In the genomic region with DNA sequence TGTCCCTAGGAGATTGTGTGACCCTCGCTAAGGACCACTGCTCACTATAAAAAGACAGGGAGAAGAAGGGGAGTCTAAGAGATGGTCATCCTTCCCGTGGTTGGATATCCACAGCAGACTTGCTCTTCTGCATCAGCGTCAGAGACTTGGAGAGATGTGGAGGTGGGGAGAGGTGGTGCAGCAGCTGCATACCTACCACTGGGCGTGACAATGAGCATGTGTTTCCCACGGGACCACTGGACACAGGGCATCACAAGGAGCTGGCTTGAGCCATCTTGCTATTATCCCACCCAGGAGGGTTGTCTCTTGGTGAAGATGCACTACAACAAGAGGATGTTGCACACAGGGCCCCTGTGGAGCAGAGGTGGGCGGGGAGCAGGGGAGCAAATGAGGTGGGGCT, we compare ENCODE assay signal across 26 cellular contexts. TPM values are rescaled to one million over a fixed set of nuclear protein-coding genes. Genes with fewer than 3 reads are reported as not detected.
"Had no signal": no experiment of that assay in that cellular context is flagged by ENCODE, and none has a peak within 500 bp of the region (broad histone marks: within the 10 kb centered on the region; RNA-seq: fewer than 3 reads in every experiment).

No MANE protein-coding gene starts in this region.

- H3K36me3 Mint-ChIP-seq: naive thymus-derived CD4-positive, alpha-beta T cell; natural killer cell treated with Interleukin-12 subunit alpha and Interleukin-12 subunit beta and Interleukin-15 and Interleukin-18, amount 100 ng/mL, for 72 hours; stimulated activated effector memory CD8-positive, alpha-beta T cell treated with anti-CD3 and anti-CD28 coated beads, Interleukin-12 subunit alpha, Interleukin-12 subunit beta, amount 100 ng/mL, for 72 hours; type B pancreatic cell had no signal

- H3K9me3 Mint-ChIP-seq: natural killer cell treated with Interleukin-12 subunit alpha and Interleukin-12 subunit beta and Interleukin-15 and Interleukin-18, amount 100 ng/mL, for 72 hours; stimulated activated effector memory CD8-positive, alpha-beta T cell treated with anti-CD3 and anti-CD28 coated beads, Interleukin-12 subunit alpha, Interleukin-12 subunit beta, amount 100 ng/mL, for 72 hours; stimulated activated naive CD8-positive, alpha-beta T cell treated with anti-CD3 and anti-CD28 coated beads, Interleukin-15, Interleukin-2, amounts not matched to agents 100 ng/mL and 50 ng/mL, for 24 hours; type B pancreatic cell had no signal

- H3K4me3 ChIP-seq: left ventricle myocardium inferior, lung, mucosa of descending colon, ovary, prostate gland, sigmoid colon, spleen, suprapubic skin, thoracic aorta, tibial artery, uterus had no signal

- H3K4me3 Mint-ChIP-seq: naive thymus-derived CD4-positive, alpha-beta T cell; natural killer cell treated with Interleukin-12 subunit alpha and Interleukin-12 subunit beta and Interleukin-15 and Interleukin-18, amount 100 ng/mL, for 72 hours; stimulated activated effector memory CD8-positive, alpha-beta T cell treated with anti-CD3 and anti-CD28 coated beads, Interleukin-12 subunit alpha, Interleukin-12 subunit beta, amount 100 ng/mL, for 72 hours; stimulated activated naive CD8-positive, alpha-beta T cell treated with anti-CD3 and anti-CD28 coated beads, Interleukin-15, Interleukin-2, amounts not matched to agents 100 ng/mL and 50 ng/mL, for 24 hours; type B pancreatic cell had no signal

- H3K27ac Mint-ChIP-seq: naive thymus-derived CD4-positive, alpha-beta T cell; natural killer cell treated with Interleukin-12 subunit alpha and Interleukin-12 subunit beta and Interleukin-15 and Interleukin-18, amount 100 ng/mL, for 72 hours; stimulated activated effector memory CD8-positive, alpha-beta T cell treated with anti-CD3 and anti-CD28 coated beads, Interleukin-12 subunit alpha, Interleukin-12 subunit beta, amount 100 ng/mL, for 72 hours; stimulated activated naive CD8-positive, alpha-beta T cell treated with anti-CD3 and anti-CD28 coated beads, Interleukin-15, Interleukin-2, amounts not matched to agents 100 ng/mL and 50 ng/mL, for 24 hours; type B pancreatic cell had no signal

- FAIRE-seq: small intestine had no signal

- H3K9me3 ChIP-seq: left ventricle myocardium inferior, mucosa of descending colon, ovary, prostate gland, sigmoid colon, spleen, suprapubic skin, thoracic aorta, tibial artery, uterus had no signal

- H3K27me3 Mint-ChIP-seq: stimulated activated naive CD8-positive, alpha-beta T cell treated with anti-CD3 and anti-CD28 coated beads, Interleukin-15, Interleukin-2, amounts not matched to agents 100 ng/mL and 50 ng/mL, for 24 hours had no signal

- H3K4me1 ChIP-seq: prostate gland, suprapubic skin, uterus had no signal

- DNase-seq: islet precursor cell; left ventricle myocardium inferior; midbrain; mucosa of descending colon; naive thymus-derived CD4-positive, alpha-beta T cell; ovary; retina; right cardiac atrium; sigmoid colon; small intestine; spleen; stimulated activated CD4-positive, alpha-beta T cell treated with anti-CD3 and anti-CD28 coated beads, Interleukin-4, amount 100 ng/mL, for 24 hours; stimulated activated naive CD4-positive, alpha-beta T cell; tibial artery; uterus had no signal

- ATAC-seq: mucosa of descending colon; naive thymus-derived CD4-positive, alpha-beta T cell; natural killer cell treated with Interleukin-12 subunit alpha and Interleukin-12 subunit beta and Interleukin-15 and Interleukin-18, amount 100 ng/mL, for 72 hours; right cardiac atrium; stimulated activated effector memory CD8-positive, alpha-beta T cell treated with anti-CD3 and anti-CD28 coated beads, Interleukin-12 subunit alpha, Interleukin-12 subunit beta, amount 100 ng/mL, for 72 hours had no signal

- H3K27ac ChIP-seq: left ventricle myocardium inferior, ovary, prostate gland, sigmoid colon, spleen, suprapubic skin, thoracic aorta, tibial artery, uterus had no signal

- H3K36me3 ChIP-seq: left ventricle myocardium inferior, ovary, prostate gland, sigmoid colon, spleen, suprapubic skin, thoracic aorta, tibial artery, uterus had no signal

- H3K27me3 ChIP-seq: ovary, sigmoid colon, spleen, suprapubic skin, tibial artery, uterus had no signal

RNA-seq across cellular contexts. Expression of a gene that starts 18.8 kb away (rescaled TPM):
- total RNA-seq: lower leg skin; naive thymus-derived CD4-positive, alpha-beta T cell; natural killer cell treated with Interleukin-12 subunit alpha and Interleukin-12 subunit beta and Interleukin-15 and Interleukin-18, amount 100 ng/mL, for 72 hours; sigmoid colon; subcutaneous adipose tissue had no signal
- polyA plus RNA-seq: naive thymus-derived CD4-positive, alpha-beta T cell; neural cell had no signal
